1 cellular context compared by ENCODE assay signal in genomic region chr11:66834539-66834845, GRCh38.
TF ChIP-seq lines count a peak whose summit lies in the region.

No MANE protein-coding gene starts in this region.

TF ChIP-seq in GM23338, 12 proteins besides CTCF, POLR2A, EP300 and RAD21 (continued from another document):
- TF ChIP-seq ETS1 (IDR thresholded peaks at IDR 0.05) (no peak), REST (IDR thresholded peaks at IDR 0.05; ENCODE audit: unreplicated experiment) (no peak), EZH2 (IDR thresholded peaks at IDR 0.05; ENCODE audit: low read depth, unreplicated experiment) (no peak), POLR2AphosphoS5 (IDR thresholded peaks at IDR 0.05; ENCODE audit: low read depth) (no peak), NANOG (IDR thresholded peaks at IDR 0.05; ENCODE audit: borderline replicate concordance) (no peak), EZH2phosphoT487 (IDR thresholded peaks at IDR 0.05; ENCODE audit: unreplicated experiment) (no peak), ZNF114 (CRISPR knock-in tag; IDR thresholded peaks at IDR 0.05) (no peak)
